8 cellular contexts compared by ENCODE assay signal in genomic region chr22:17237031-17237668, GRCh38. TPM values are rescaled to one million over a fixed set of nuclear protein-coding genes. Genes with fewer than 3 reads are reported as not detected.
DNase-seq lines count a peak whose midpoint lies in the region; ATAC-seq and TF ChIP-seq lines count a peak whose summit lies in the region.

No MANE protein-coding gene starts in this region.

- H3K27me3 Mint-ChIP-seq in CD14-positive monocyte (ENCODE audit: low read depth in 3 of 3): peaks cover 0 to 3% (median 0%) of the 10 kb centered on the region in 3 donors

- CTCF ChIA-PET in RWPE1 (lab: Yijun Ruan, JAX): no interaction called here

- POLR2A ChIA-PET in RWPE1 (lab: Yijun Ruan, JAX; ENCODE audit: low non-redundant PET): no interaction called here

- ATAC-seq in GM19324 (IDR thresholded peaks at IDR 0.05; ENCODE audit: low FRiP score, unreplicated experiment) (peak; percentile 52), HG03432 (IDR thresholded peaks at IDR 0.05; ENCODE audit: unreplicated experiment) (peak; percentile 88)

- H3K27ac ChIP-seq in RWPE1: no peak overlapping the region

- intact Hi-C loops in CD14-positive monocyte (cut with micrococcal nuclease): no loop called here

- peak; percentile 77 for DNase-seq in CD14-positive monocyte (ENCODE audit: low spot score)
- DNase-seq in central memory CD4-positive, alpha-beta T cell: peak; percentile 33
- DNase-seq in RWPE1 (ENCODE audit: low spot score): no peak
- no peak for DNase-seq in putamen (ENCODE audit: low spot score)
- DNase-seq in hepatic stellate cell (ENCODE audit: low spot score): no peak
- no peak for DNase-seq in ecto neural progenitor cell (ENCODE audit: low spot score)

- TF ChIP-seq CTCF in CD14-positive monocyte (IDR thresholded peaks at IDR 0.05) (no peak), RWPE1 (conservative IDR thresholded peaks at IDR 0.05; ENCODE audit: low read depth) (no peak)

- peak overlapping the region; percentile 78 to 93 for H3K4me3 Mint-ChIP-seq in CD14-positive monocyte

- H3K4me1 Mint-ChIP-seq in CD14-positive monocyte: peaks cover 49% of the 10 kb centered on the region

- peak overlapping the region; percentile 97 to 100 (median 99) for H3K27ac Mint-ChIP-seq in CD14-positive monocyte

- H3K36me3 Mint-ChIP-seq in CD14-positive monocyte: peaks cover 2 to 3% of the 10 kb centered on the region in 2 donors

- peaks cover 0 to 1% (median 0%) of the 10 kb centered on the region in 7 donors for H3K9me3 Mint-ChIP-seq in CD14-positive monocyte

RNA-seq across cellular contexts. Expression of gene ADA2, which starts 17.9 kb away (rescaled TPM):
- 100 to 1,000 TPM; 336 to 553 TPM for polyA plus RNA-seq in CD14-positive monocyte

Comparison
In these comparisons a context has a peak if more than half of its experiments do, and no peak if none do; other contexts are left out.
1. DNase-seq: peak in CD14-positive monocyte (single experiment) and central memory CD4-positive, alpha-beta T cell (single experiment); none in RWPE1 (single experiment), putamen (single experiment), hepatic stellate cell (single experiment) and ecto neural progenitor cell (single experiment).